In genomic region chr6:125252891-125253290, GRCh38 we compare ENCODE assay signal across 21 cellular contexts. TPM values are rescaled to one million over a fixed set of nuclear protein-coding genes. Genes with fewer than 3 reads are reported as not detected.
DNase-seq lines count a peak whose midpoint lies in the region; ATAC-seq, FAIRE-seq and TF ChIP-seq lines count a peak whose summit lies in the region.
"Had no signal": no experiment of that assay in that cellular context is flagged by ENCODE, and none has a peak within 500 bp of the region (broad histone marks: within the 10 kb centered on the region; RNA-seq: fewer than 3 reads in every experiment).

No MANE protein-coding gene starts in this region.

- TF ChIP-seq CTCF in chondrocyte (IDR thresholded peaks at IDR 0.05) (no peak), HepG2 (CRISPR knock-in tag; IDR thresholded peaks at IDR 0.05) (no peak), vagina (IDR thresholded peaks at IDR 0.05) (no peak)

- TF ChIP-seq RAD21 in HepG2 (CRISPR knock-in tag; IDR thresholded peaks at IDR 0.05), result no peak

- BruUV-seq in HepG2 (replicated peaks; lab: Mats Ljungman, UMichigan), result no TSS peak

- H3K4me2 ChIP-seq in HepG2 (ENCODE audit: low read depth, low read length), result no peak overlapping the region
- H3K4me2 ChIP-seq: A549; BLaER1 treated with 17β-estradiol and CSF1 and Interleukin-3, amounts not matched to agents 10 nM and 100 nM; KMS-11 had no signal

- no peaks in the 10 kb centered on the region for H4K20me1 ChIP-seq in HepG2 (ENCODE audit: insufficient read depth, low read length)
- H4K20me1 ChIP-seq: BLaER1 treated with 17β-estradiol and CSF1 and Interleukin-3, amounts not matched to agents 10 nM and 100 nM had no signal

- H3K4me3 ChIP-seq in HepG2 (replicated peaks in 1 of 3; ENCODE audit: insufficient read depth in 1 of 3, low read depth in 2 of 3, low read length in 3 of 3), result no peak overlapping the region
- H3K4me3 ChIP-seq in vagina, result no peak overlapping the region
- H3K4me3 ChIP-seq: A549; BLaER1 treated with 17β-estradiol and CSF1 and Interleukin-3, amounts not matched to agents 10 nM and 100 nM; body of pancreas; lung; upper lobe of left lung had no signal

- CTCF ChIA-PET in HepG2 (lab: Yijun Ruan, JAX; ENCODE audit: low intra/inter-chr PET ratio, low total read pairs), result no interaction called here

- intact Hi-C loops in HepG2 (cut with micrococcal nuclease; ENCODE audit: unreplicated experiment), result no loop called here
- intact Hi-C loops in vagina (cut with DNase I), result no loop called here

- TF ChIP-seq EP300 in HepG2 (IDR thresholded peaks at IDR 0.05; ENCODE audit: low read depth in 2 of 2, low read length in 2 of 2), result no peak
- TF ChIP-seq EP300 in HepG2 (CRISPR knock-in tag; IDR thresholded peaks at IDR 0.05; ENCODE audit: borderline replicate concordance), result no peak

- H3K79me2 ChIP-seq in HepG2 (ENCODE audit: insufficient read depth, low read length), result no peaks in the 10 kb centered on the region

- DNase-seq in AG08395 (ENCODE audit: low spot score) (peak; percentile 11), M059J (ENCODE audit: low read depth) (peak; percentile 35), chondrocyte (ENCODE audit: low spot score) (no peak), kidney glomerular epithelial cell (lab: John Stamatoyannopoulos, UW) (peak; percentile 42), HepG2 (ENCODE audit: low spot score) (no peak), vagina (ENCODE audit: extremely low spot score in 2 of 2) (no peak)
- DNase-seq: body of pancreas; effector memory CD8-positive, alpha-beta T cell; hippocampal formation; NCI-H1092; NCI-H2107; upper lobe of left lung had no signal

- no peak overlapping the region for H2AFZ ChIP-seq in HepG2 (ENCODE audit: low read length)

- H3K9me3 ChIP-seq in HepG2 (ENCODE audit: low read length) (no peaks in the 10 kb centered on the region), vagina (no peaks in the 10 kb centered on the region)
- H3K9me3 ChIP-seq: A549; BLaER1 treated with 17β-estradiol and CSF1 and Interleukin-3, amounts not matched to agents 10 nM and 100 nM; body of pancreas; upper lobe of left lung had no signal

- H3K27me3 Mint-ChIP-seq in chondrocyte (ENCODE audit: low read depth), result no peaks in the 10 kb centered on the region

- FAIRE-seq in HepG2 (lab: Jason Lieb, UNC), result no peak
- FAIRE-seq: A549, G401.6, islet of Langerhans had no signal

- H3K9me3 Mint-ChIP-seq in chondrocyte (ENCODE audit: low read depth), result no peaks in the 10 kb centered on the region
- H3K9me3 Mint-ChIP-seq: effector memory CD8-positive, alpha-beta T cell had no signal

- peak overlapping the region; percentile 70 for H3K27ac Mint-ChIP-seq in chondrocyte (ENCODE audit: unreplicated experiment)
- H3K27ac Mint-ChIP-seq: activated naive CD8-positive, alpha-beta T cell; effector memory CD8-positive, alpha-beta T cell had no signal

- no peak for ATAC-seq in HepG2
- no peak for ATAC-seq in GM21367 (IDR thresholded peaks at IDR 0.05; ENCODE audit: unreplicated experiment)
- no peak for ATAC-seq in GM21717 (IDR thresholded peaks at IDR 0.05; ENCODE audit: unreplicated experiment)
- ATAC-seq: A549; body of pancreas; effector memory CD8-positive, alpha-beta T cell had no signal

- peaks cover 0 to 3% of the 10 kb centered on the region in 2 experiments; a peak in 1 of 5 replicates for H3K27me3 ChIP-seq in HepG2 (ENCODE audit: control insufficient read depth in 1 of 2, insufficient read depth in 2 of 2, low read length in 2 of 2)
- H3K27me3 ChIP-seq in vagina, result no peaks in the 10 kb centered on the region
- H3K27me3 ChIP-seq: BLaER1 treated with 17β-estradiol and CSF1 and Interleukin-3, amounts not matched to agents 10 nM and 100 nM; body of pancreas; upper lobe of left lung had no signal

- 4% methylated on average over 1 of the region's 1 CpG for WGBS in HepG2 (ENCODE audit: low lambda C conversion rate)

- H3K4me3 Mint-ChIP-seq in chondrocyte (ENCODE audit: unreplicated experiment), result peak overlapping the region; percentile 36
- H3K4me3 Mint-ChIP-seq: activated naive CD8-positive, alpha-beta T cell; effector memory CD8-positive, alpha-beta T cell had no signal

- no peak overlapping the region for H3K9ac ChIP-seq in HepG2 (ENCODE audit: insufficient read depth, low read depth, low read length)
- H3K9ac ChIP-seq: BLaER1 treated with 17β-estradiol and CSF1 and Interleukin-3, amounts not matched to agents 10 nM and 100 nM; KMS-11 had no signal

- TF ChIP-seq POLR2A in HepG2 (IDR thresholded peaks at IDR 0.05; ENCODE audit: insufficient read depth in 1 of 2, low read depth in 2 of 2, low read length in 2 of 2) (no peak), vagina (IDR thresholded peaks at IDR 0.05) (no peak)

- POLR2A ChIA-PET in HepG2 (lab: Yijun Ruan, JAX), result no interaction called here

- no peaks in the 10 kb centered on the region for H3K36me3 ChIP-seq in HepG2 (replicated peaks in 1 of 2; ENCODE audit: control insufficient read depth in 1 of 2, insufficient read depth in 2 of 2, low read length in 2 of 2)
- no peaks in the 10 kb centered on the region for H3K36me3 ChIP-seq in vagina
- H3K36me3 ChIP-seq: BLaER1 treated with 17β-estradiol and CSF1 and Interleukin-3, amounts not matched to agents 10 nM and 100 nM; upper lobe of left lung had no signal

- no peak overlapping the region for H3K27ac ChIP-seq in HepG2 (ENCODE audit: extremely low read length, insufficient read depth, low read length)
- H3K27ac ChIP-seq in vagina, result no peak overlapping the region
- H3K27ac ChIP-seq: A549; BLaER1 treated with 17β-estradiol and CSF1 and Interleukin-3, amounts not matched to agents 10 nM and 100 nM; body of pancreas; KMS-11; upper lobe of left lung had no signal

- in situ Hi-C loops in HepG2 (cut with HindIII; ENCODE audit: extremely low pct_ligation_motif_present, low pct_unique_long_range_greater_than_20kb), result no loop called here

- no peaks in the 10 kb centered on the region for H3K36me3 Mint-ChIP-seq in chondrocyte (ENCODE audit: low read depth)

- H3K4me1 ChIP-seq in HepG2 (ENCODE audit: insufficient read depth, low read length) (no peaks in the 10 kb centered on the region), vagina (no peaks in the 10 kb centered on the region)
- H3K4me1 ChIP-seq: body of pancreas, upper lobe of left lung had no signal

- H3K4me1 Mint-ChIP-seq in chondrocyte (ENCODE audit: low read depth), result peaks cover 66% of the 10 kb centered on the region

TF ChIP-seq in HepG2, 621 proteins besides CTCF, POLR2A, EP300 and RAD21 (continues in another document):
- no peak for TF ChIP-seq TRAFD1 (CRISPR knock-in tag; IDR thresholded peaks at IDR 0.05; ENCODE audit: borderline replicate concordance)
- no peak for TF ChIP-seq HOXA7 (CRISPR knock-in tag; IDR thresholded peaks at IDR 0.05)
- no peak for TF ChIP-seq KAT2B (IDR thresholded peaks at IDR 0.05; ENCODE audit: borderline replicate concordance, low read depth, low read length)
- TF ChIP-seq MAZ (IDR thresholded peaks at IDR 0.05; ENCODE audit: borderline replicate concordance, low read depth, low read length), result no peak
- TF ChIP-seq MAZ (CRISPR knock-in tag; IDR thresholded peaks at IDR 0.05; ENCODE audit: low read depth), result no peak
- TF ChIP-seq ARID2 (CRISPR knock-in tag; IDR thresholded peaks at IDR 0.05; ENCODE audit: borderline replicate concordance), result no peak

RNA-seq across cellular contexts. Expression of gene HDDC2, which starts 48.9 kb away (rescaled TPM):
- total RNA-seq in M059J (2014; rRNA removed; shearing (Covaris generic)), result 62.9 and 84.3 TPM in 2 replicates
- total RNA-seq in chondrocyte, result 46.4 to 62.4 TPM (median 49.4 TPM) in 3 replicates
- total RNA-seq in HepG2 (2016; rRNA removed; fragmentation: Illumina TruSeq; extraction: Trizol), result 78.7 and 90.7 TPM in 2 replicates
- total RNA-seq in HepG2 (2016; cell fraction: cytosol; rRNA removed; fragmentation: Illumina TruSeq; extraction: Trizol; ENCODE audit: low read depth), result 88.3 and 123 TPM in 2 replicates
- total RNA-seq in HepG2 (2016; cell fraction: insoluble cytoplasmic fraction; rRNA removed; fragmentation: Illumina TruSeq; extraction: Trizol), result 78.6 and 90.1 TPM in 2 replicates
- total RNA-seq in HepG2 (2016; cell fraction: membrane; rRNA removed; fragmentation: Illumina TruSeq; extraction: Trizol), result 109 and 116 TPM in 2 replicates
- 36.7 and 41.9 TPM in 2 replicates for total RNA-seq in HepG2 (2016; cell fraction: nucleus; rRNA removed; fragmentation: Illumina TruSeq; extraction: Trizol)
- 67.3 and 76.7 TPM in 2 replicates for polyA plus RNA-seq in HepG2 (2011; rRNA removed)
- 67.0 and 70.1 TPM in 2 replicates for polyA plus RNA-seq in HepG2 (2011; cell fraction: cytosol; rRNA removed)
- 28.7 and 34.1 TPM in 2 replicates for polyA plus RNA-seq in HepG2 (2011; cell fraction: nucleus; rRNA removed)
- 43.8 and 65.4 TPM in 2 replicates for polyA plus RNA-seq in HepG2 (2012)
- 157 and 182 TPM in 2 replicates for polyA plus RNA-seq in HepG2 (2016; cell fraction: cytosol; fragmentation: Illumina TruSeq; extraction: Trizol; ENCODE audit: low read depth)
- polyA plus RNA-seq in HepG2 (2016; cell fraction: insoluble cytoplasmic fraction; fragmentation: Illumina TruSeq; extraction: Trizol; ENCODE audit: low read depth), result 117 and 122 TPM in 2 replicates
- 128 and 148 TPM in 2 replicates for polyA plus RNA-seq in HepG2 (2016; cell fraction: membrane; fragmentation: Illumina TruSeq; extraction: Trizol; ENCODE audit: low read depth)
- polyA plus RNA-seq in HepG2 (2016; cell fraction: nucleus; fragmentation: Illumina TruSeq; extraction: Trizol; ENCODE audit: insufficient read depth, low read depth), result 66.5 and 70.9 TPM in 2 replicates
- polyA minus RNA-seq in HepG2 (2011; rRNA and poly(A)+ RNA removed; ENCODE audit: low replicate concordance), result 17.2 and 19.5 TPM in 2 replicates
- polyA minus RNA-seq in HepG2 (2011; cell fraction: cytosol; rRNA and poly(A)+ RNA removed), result 16.6 and 17.1 TPM in 2 replicates
- 43.1 and 51.2 TPM in 2 replicates for polyA minus RNA-seq in HepG2 (2011; cell fraction: nucleus; rRNA and poly(A)+ RNA removed)
- 69.5 TPM for total RNA-seq in vagina

Comparison
In these comparisons a context has a peak if more than half of its experiments do, and no peak if none do; other contexts are left out.
1. DNase-seq: peak in AG08395 (single experiment), M059J (single experiment) and kidney glomerular epithelial cell (single experiment); none in chondrocyte (single experiment), HepG2 (single experiment) and vagina (0 of 2).